ENCODE assay signal across 8 cellular contexts in genomic region chr11:67506426-67507032, GRCh38. TPM values are rescaled to one million over a fixed set of nuclear protein-coding genes. Genes with fewer than 3 reads are reported as not detected.
DNase-seq lines count a peak whose midpoint lies in the region; ATAC-seq and TF ChIP-seq lines count a peak whose summit lies in the region.
"Had no signal": no experiment of that assay in that cellular context is flagged by ENCODE, and none has a peak within 500 bp of the region (broad histone marks: within the 10 kb centered on the region; RNA-seq: fewer than 3 reads in every experiment).

No MANE protein-coding gene starts in this region.

- in situ Hi-C loops in IMR-90 (cut with MboI; ENCODE audit: low sequenced_read_pairs), result no loop called here

- H3K27ac ChIP-seq in IMR-90 (ENCODE audit: insufficient read depth, low read length) (no peak overlapping the region), layer of hippocampus (ENCODE audit: low read depth, low read length) (peak overlapping the region; percentile 94), foreskin keratinocyte (no peak overlapping the region)

- TF ChIP-seq CTCF in IMR-90 (conservative IDR thresholded peaks at IDR 0.05; ENCODE audit: low read depth, low read length) (no peak), foreskin keratinocyte (conservative IDR thresholded peaks at IDR 0.05) (no peak)
- TF ChIP-seq CTCF in activated CD8-positive, alpha-beta T cell treated with anti-CD3 and anti-CD28 coated beads for 36 hours (IDR thresholded peaks at IDR 0.05), result peak; percentile 54

- TF ChIP-seq RAD21 in IMR-90 (IDR thresholded peaks at IDR 0.05; ENCODE audit: low read length), result no peak

- POLR2A ChIA-PET in IMR-90 (lab: Charles Lee; ENCODE audit: unreplicated experiment), result no interaction called here
- POLR2A ChIA-PET in activated CD8-positive, alpha-beta T cell treated with anti-CD3 and anti-CD28 coated beads for 36 hours (lab: Charles Lee), result interaction anchor here (0.8 to 8.8 kb wide), 6 partner anchors 18 to 103 kb away, joined by 3 to 108 read pairs (median 5); partner anchors contain the start of genes PTPRCAP and TBC1D10C

- no peak for TF ChIP-seq POLR2A in IMR-90 (IDR thresholded peaks at IDR 0.05; ENCODE audit: low read depth, low read length)

- H3K56ac ChIP-seq in IMR-90 (ENCODE audit: extremely low read depth, insufficient read depth, low read length), result no peak overlapping the region

- no peaks in the 10 kb centered on the region for H3K9me3 ChIP-seq in IMR-90 (ENCODE audit: control insufficient read depth, insufficient read depth, low read length)

- intact Hi-C loops in IMR-90 (cut with micrococcal nuclease), result loop anchor here (1.0 to 2.0 kb wide), 2 partner anchors 63 to 160 kb away; partner anchors contain the start of gene CORO1B
- intact Hi-C loops in activated CD8-positive, alpha-beta T cell treated with anti-CD3 and anti-CD28 coated beads for 36 hours (cut with micrococcal nuclease), result loop anchor here (1.0 to 5.0 kb wide), 2 partner anchors 22 to 69 kb away; partner anchors contain the start of gene PTPRCAP

- H3K27me3 ChIP-seq in IMR-90 (ENCODE audit: control insufficient read depth, insufficient read depth, low read length), result 0 out of 2 replicates have a peak, but pooled peaks cover 2% of the 10 kb centered on the region
- no peaks in the 10 kb centered on the region for H3K27me3 ChIP-seq in layer of hippocampus (ENCODE audit: control insufficient read depth, insufficient read depth, low read length)
- no peaks in the 10 kb centered on the region for H3K27me3 ChIP-seq in foreskin keratinocyte

- no peak overlapping the region for H2BK5ac ChIP-seq in IMR-90 (ENCODE audit: low read depth, low read length, poor library complexity, severe bottlenecking)

- DNase-seq in IMR-90 (no peak), UCSD-AML1 (lab: John Stamatoyannopoulos, UW; ENCODE audit: unreplicated experiment) (no peak), foreskin keratinocyte (no peak), HCEC 1CT (no peak)
- no peak for DNase-seq in activated CD8-positive, alpha-beta T cell treated with anti-CD3 and anti-CD28 coated beads for 36 hours
- no peak for DNase-seq in stimulated activated naive B cell treated with anti-CD40 and anti-IgM and Interleukin-4, amounts not matched to agents 10 μg/mL and 1 μg/mL and 100 μg/mL, for 72 hours

- no peak overlapping the region for H3K14ac ChIP-seq in IMR-90 (replicated peaks; ENCODE audit: low read depth, low read length)

- CTCF ChIA-PET in IMR-90 (lab: Yijun Ruan, JAX), result no interaction called here
- CTCF ChIA-PET in activated CD8-positive, alpha-beta T cell treated with anti-CD3 and anti-CD28 coated beads for 36 hours (lab: Charles Lee), result interaction anchor here (0.6 to 1.9 kb wide), 8 partner anchors 15 to 155 kb away, joined by 3 to 8 read pairs (median 4); partner anchors contain the start of genes PPP1CA and TMEM134

- peaks cover 15% of the 10 kb centered on the region for H3K36me3 Mint-ChIP-seq in activated CD8-positive, alpha-beta T cell treated with anti-CD3 and anti-CD28 coated beads for 36 hours (ENCODE audit: low read depth)
- H3K36me3 Mint-ChIP-seq in stimulated activated naive B cell treated with anti-CD40 and anti-IgM and Interleukin-4, amounts not matched to agents 10 μg/mL and 1 μg/mL and 100 μg/mL, for 72 hours, result peaks cover 7 to 26% of the 10 kb centered on the region in 2 donors

- ATAC-seq in IMR-90 (ENCODE audit: low read depth) (no peak), foreskin keratinocyte (no peak)
- no peak for ATAC-seq in activated CD8-positive, alpha-beta T cell treated with anti-CD3 and anti-CD28 coated beads for 36 hours
- no peak for ATAC-seq in stimulated activated naive B cell treated with anti-CD40 and anti-IgM and Interleukin-4, amounts not matched to agents 10 μg/mL and 1 μg/mL and 100 μg/mL, for 72 hours (replicated peaks)

- H4K8ac ChIP-seq in IMR-90 (ENCODE audit: low read depth in 2 of 2, low read length in 2 of 2), result peak overlapping the region in 1 of 2 experiments; percentile 61; a peak in 1 of 4 replicates

- 0 out of 2 replicates have a peak overlapping the region, but pooled peaks have one; percentile 51 for H2AK5ac ChIP-seq in IMR-90 (ENCODE audit: low read depth, low read length)

- H3K9me3 Mint-ChIP-seq in activated CD8-positive, alpha-beta T cell treated with anti-CD3 and anti-CD28 coated beads for 36 hours, result no peaks in the 10 kb centered on the region
- H3K9me3 Mint-ChIP-seq in stimulated activated naive B cell treated with anti-CD40 and anti-IgM and Interleukin-4, amounts not matched to agents 10 μg/mL and 1 μg/mL and 100 μg/mL, for 72 hours, result no peaks in the 10 kb centered on the region

- H3K27ac Mint-ChIP-seq in activated CD8-positive, alpha-beta T cell treated with anti-CD3 and anti-CD28 coated beads for 36 hours, result peak overlapping the region; percentile 88
- H3K27ac Mint-ChIP-seq in stimulated activated naive B cell treated with anti-CD40 and anti-IgM and Interleukin-4, amounts not matched to agents 10 μg/mL and 1 μg/mL and 100 μg/mL, for 72 hours, result peak overlapping the region; percentile 98

- no peak overlapping the region for H4K91ac ChIP-seq in IMR-90 (ENCODE audit: insufficient read depth, low read depth, low read length)

- no peaks in the 10 kb centered on the region for H4K20me1 ChIP-seq in IMR-90 (ENCODE audit: insufficient read depth, low read length)

- H3K36me3 ChIP-seq in IMR-90 (ENCODE audit: control insufficient read depth, insufficient read depth, low read length), result peaks cover 4% of the 10 kb centered on the region; the same call in 1 of the 2 replicates

- H3K9me1 ChIP-seq in IMR-90 (ENCODE audit: insufficient read depth, low read length), result no peaks in the 10 kb centered on the region; the same call in 1 of the 2 replicates

- dilution Hi-C loops in IMR-90 (cut with HindIII; ENCODE audit: low sequenced_read_pairs, unreplicated experiment), result no loop called here

- 0 out of 2 replicates have a peak overlapping the region, but pooled peaks have one; percentile 22 for H3K4ac ChIP-seq in IMR-90 (ENCODE audit: low read depth, low read length)

- H2BK15ac ChIP-seq in IMR-90 (ENCODE audit: low read depth, low read length), result no peak overlapping the region

- H3K4me1 ChIP-seq in IMR-90 (ENCODE audit: control insufficient read depth, insufficient read depth, low read length), result peaks cover 14% of the 10 kb centered on the region
- H3K4me1 ChIP-seq in foreskin keratinocyte, result peaks cover 6% of the 10 kb centered on the region

- BruUV-seq in IMR-90 (replicated peaks; lab: Mats Ljungman, UMichigan), result TSS peak; percentile 74

- no peak overlapping the region for H3K23ac ChIP-seq in IMR-90 (ENCODE audit: low read depth, low read length)

- no peak overlapping the region for H3K4me3 ChIP-seq in IMR-90 (ENCODE audit: insufficient read depth, low read depth, low read length)

- H3K18ac ChIP-seq in IMR-90 (ENCODE audit: low read depth, low read length), result no peak overlapping the region

- 97% methylated on average over 4 of the region's 16 CpGs; no CpG with 5 or more reads in 1 of the 2 experiments for WGBS in IMR-90 (ENCODE audit: extremely low coverage in 2 of 2, insufficient read length in 1 of 2), 2 experiments

- H2BK120ac ChIP-seq in IMR-90 (ENCODE audit: low read depth, low read length), result no peak overlapping the region

- no peak overlapping the region for H2BK20ac ChIP-seq in IMR-90 (ENCODE audit: low read depth, low read length)

- H2AFZ ChIP-seq in IMR-90 (replicated peaks; ENCODE audit: low read length, poor library complexity), result peak overlapping the region; percentile 85

- H3K4me1 Mint-ChIP-seq in activated CD8-positive, alpha-beta T cell treated with anti-CD3 and anti-CD28 coated beads for 36 hours (ENCODE audit: low read depth), result peaks cover 39% of the 10 kb centered on the region
- peaks cover 38 to 60% of the 10 kb centered on the region in 2 donors for H3K4me1 Mint-ChIP-seq in stimulated activated naive B cell treated with anti-CD40 and anti-IgM and Interleukin-4, amounts not matched to agents 10 μg/mL and 1 μg/mL and 100 μg/mL, for 72 hours

- H3K4me3 Mint-ChIP-seq in activated CD8-positive, alpha-beta T cell treated with anti-CD3 and anti-CD28 coated beads for 36 hours, result peak overlapping the region; percentile 89
- H3K4me3 Mint-ChIP-seq in stimulated activated naive B cell treated with anti-CD40 and anti-IgM and Interleukin-4, amounts not matched to agents 10 μg/mL and 1 μg/mL and 100 μg/mL, for 72 hours, result peak overlapping the region; percentile 87 to 90

- no peak overlapping the region for H3K4me2 ChIP-seq in IMR-90 (ENCODE audit: low read depth, low read length)

- H3K27me3 Mint-ChIP-seq in activated CD8-positive, alpha-beta T cell treated with anti-CD3 and anti-CD28 coated beads for 36 hours, result no peaks in the 10 kb centered on the region
- peaks cover 4 to 7% of the 10 kb centered on the region in 2 donors for H3K27me3 Mint-ChIP-seq in stimulated activated naive B cell treated with anti-CD40 and anti-IgM and Interleukin-4, amounts not matched to agents 10 μg/mL and 1 μg/mL and 100 μg/mL, for 72 hours

- peak overlapping the region; percentile 89 for H2AK9ac ChIP-seq in IMR-90 (replicated peaks; ENCODE audit: low read depth, low read length, poor library complexity)

- H3K9ac ChIP-seq in IMR-90 (ENCODE audit: low read depth, low read length), result no peak overlapping the region

- peaks cover 3 to 35% of the 10 kb centered on the region in 2 experiments; a peak in 2 of 4 replicates for H3K79me1 ChIP-seq in IMR-90 (ENCODE audit: low read depth in 1 of 2, low read length in 2 of 2)

- H4K5ac ChIP-seq in IMR-90 (ENCODE audit: low read depth, low read length), result no peak overlapping the region

RNA-seq across cellular contexts. Expression of gene PITPNM1, which starts 1.4 kb away (rescaled TPM):
- total RNA-seq in IMR-90 (2012; rRNA removed) (4.7 and 5.0 TPM in 2 replicates), foreskin keratinocyte (27.7 and 29.0 TPM in 2 replicates)
- polyA plus RNA-seq in IMR-90 (2012; rRNA removed) (15.4 and 18.3 TPM in 2 replicates), foreskin keratinocyte (18.0 and 18.9 TPM in 2 replicates)
- polyA plus RNA-seq in IMR-90 (2012; cell fraction: cytosol; rRNA removed), result 8.3 and 16.2 TPM in 2 replicates
- polyA plus RNA-seq in IMR-90 (2012; cell fraction: nucleus; rRNA removed; ENCODE audit: low replicate concordance), result 41.1 and 134 TPM in 2 replicates
- 10 to 100 TPM; 87.8 to 88.1 TPM for total RNA-seq in activated CD8-positive, alpha-beta T cell treated with anti-CD3 and anti-CD28 coated beads for 36 hours

RNA-seq across cellular contexts. Expression of gene CDK2AP2, which starts 1.4 kb away (rescaled TPM):
- total RNA-seq in IMR-90 (2012; rRNA removed), result 8.1 and 9.2 TPM in 2 replicates
- 44.7 and 49.8 TPM in 2 replicates for polyA plus RNA-seq in IMR-90 (2012; rRNA removed)
- 49.1 and 52.7 TPM in 2 replicates for polyA plus RNA-seq in IMR-90 (2012; cell fraction: cytosol; rRNA removed)
- polyA plus RNA-seq in IMR-90 (2012; cell fraction: nucleus; rRNA removed; ENCODE audit: low replicate concordance), result 41.3 and 43.1 TPM in 2 replicates
- 10 to 100 TPM; 53.5 to 55.5 TPM for total RNA-seq in activated CD8-positive, alpha-beta T cell treated with anti-CD3 and anti-CD28 coated beads for 36 hours
- total RNA-seq in foreskin keratinocyte, result 40.8 and 43.4 TPM in 2 replicates
- polyA plus RNA-seq in foreskin keratinocyte, result 67.5 and 73.5 TPM in 2 replicates

RNA-seq across cellular contexts. Expression of gene CABP2, which starts 16.7 kb away (rescaled TPM):
- total RNA-seq in IMR-90 (2012; rRNA removed) (not detected in 2 replicates), foreskin keratinocyte (not detected in 2 replicates)
- polyA plus RNA-seq in IMR-90 (2012; rRNA removed) (not detected in 2 replicates), foreskin keratinocyte (not detected in 2 replicates)
- not detected in 2 replicates for polyA plus RNA-seq in IMR-90 (2012; cell fraction: cytosol; rRNA removed)
- polyA plus RNA-seq in IMR-90 (2012; cell fraction: nucleus; rRNA removed; ENCODE audit: low replicate concordance), result not detected in 2 replicates
- not detected for total RNA-seq in activated CD8-positive, alpha-beta T cell treated with anti-CD3 and anti-CD28 coated beads for 36 hours
- total RNA-seq: HT1080 had no signal

RNA-seq across cellular contexts. Expression of gene AIP, which starts 23.7 kb away (rescaled TPM):
- total RNA-seq in IMR-90 (2012; rRNA removed) (91.4 and 95.5 TPM in 2 replicates), foreskin keratinocyte (40.4 and 41.0 TPM in 2 replicates)
- polyA plus RNA-seq in IMR-90 (2012; rRNA removed) (122 and 130 TPM in 2 replicates), foreskin keratinocyte (49.1 and 56.0 TPM in 2 replicates)
- polyA plus RNA-seq in IMR-90 (2012; cell fraction: cytosol; rRNA removed), result 119 and 146 TPM in 2 replicates
- 57.9 and 94.8 TPM in 2 replicates for polyA plus RNA-seq in IMR-90 (2012; cell fraction: nucleus; rRNA removed; ENCODE audit: low replicate concordance)
- total RNA-seq in activated CD8-positive, alpha-beta T cell treated with anti-CD3 and anti-CD28 coated beads for 36 hours, result 100 to 1,000 TPM; 145 to 146 TPM

RNA-seq across cellular contexts. Expression of gene TMEM134, which starts 37.5 kb away (rescaled TPM):
- total RNA-seq in IMR-90 (2012; rRNA removed) (12.5 and 18.9 TPM in 2 replicates), foreskin keratinocyte (29.4 TPM in 2 replicates)
- polyA plus RNA-seq in IMR-90 (2012; rRNA removed) (55.0 and 64.4 TPM in 2 replicates), foreskin keratinocyte (59.2 and 69.8 TPM in 2 replicates)
- 167 and 255 TPM in 2 replicates for polyA plus RNA-seq in IMR-90 (2012; cell fraction: cytosol; rRNA removed)
- polyA plus RNA-seq in IMR-90 (2012; cell fraction: nucleus; rRNA removed; ENCODE audit: low replicate concordance), result 119 and 287 TPM in 2 replicates
- 10 to 100 TPM; 56.0 to 59.2 TPM for total RNA-seq in activated CD8-positive, alpha-beta T cell treated with anti-CD3 and anti-CD28 coated beads for 36 hours
